Comparison of ENCODE assay signal across 8 cellular contexts in the genomic region with DNA sequence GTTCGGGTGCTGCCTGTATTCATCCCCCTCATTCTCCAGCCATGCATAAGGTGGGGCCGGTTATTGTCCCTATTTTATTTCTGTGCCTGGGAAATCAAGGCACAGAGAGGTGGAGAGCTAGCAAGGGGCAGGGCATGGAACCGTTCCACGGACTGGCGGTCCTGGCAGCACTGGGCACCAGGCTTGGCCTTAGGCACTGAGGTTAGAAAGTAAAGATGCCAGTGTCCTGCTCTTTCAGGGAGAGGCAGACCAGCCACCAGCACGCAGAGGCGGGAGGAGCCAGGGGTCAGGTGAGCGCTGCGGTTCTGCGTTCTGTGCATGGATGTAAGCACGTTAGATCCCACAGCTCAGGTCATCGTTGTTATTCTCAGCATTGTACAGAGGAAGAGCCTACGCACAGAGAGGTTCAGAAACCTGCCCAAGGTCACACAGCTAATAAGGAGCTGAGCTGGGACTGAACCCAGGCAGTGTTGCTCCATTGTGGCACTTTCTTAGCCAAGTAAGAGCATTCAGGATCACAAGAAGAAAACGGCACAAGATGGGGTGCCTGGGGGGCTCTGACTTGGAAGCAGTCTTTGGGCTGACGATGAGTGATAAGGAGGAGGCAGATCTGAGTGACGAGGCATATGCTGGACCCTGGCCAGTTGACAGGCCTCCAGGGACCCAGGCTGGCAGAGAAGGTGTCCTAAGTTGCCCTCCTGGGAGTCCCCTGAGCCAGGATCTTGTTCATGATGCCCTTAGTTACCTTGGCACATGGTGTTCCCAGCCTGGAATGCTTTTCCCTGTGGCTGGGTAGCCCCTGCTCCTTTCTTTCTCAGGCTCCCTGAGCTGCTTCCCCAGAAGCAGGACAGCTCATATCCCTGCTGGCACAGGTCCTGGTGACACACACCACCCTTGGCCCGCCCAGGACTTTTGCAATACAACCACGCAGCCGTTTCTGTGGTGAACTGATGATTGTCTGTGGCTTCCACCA. TPM values are rescaled to one million over a fixed set of nuclear protein-coding genes. Genes with fewer than 3 reads are reported as not detected.
DNase-seq lines count a peak whose midpoint lies in the region; ATAC-seq, FAIRE-seq and TF ChIP-seq lines count a peak whose summit lies in the region.
"Had no signal": no experiment of that assay in that cellular context is flagged by ENCODE, and none has a peak within 500 bp of the region (broad histone marks: within the 10 kb centered on the region; RNA-seq: fewer than 3 reads in every experiment).

No MANE protein-coding gene starts in this region.

- ATAC-seq in K562 = no peak
- no peak for ATAC-seq in HG02938 (IDR thresholded peaks at IDR 0.05; ENCODE audit: unreplicated experiment)

- H3K9me3 Mint-ChIP-seq in activated naive CD8-positive, alpha-beta T cell treated with anti-CD3 and anti-CD28 coated beads for 36 hours = no peaks in the 10 kb centered on the region

- H3K79me2 ChIP-seq in K562 (ENCODE audit: control insufficient read depth, insufficient read depth, low read length) = no peaks in the 10 kb centered on the region

- TF ChIP-seq CTCF in K562 (IDR thresholded peaks at IDR 0.05 in 2 of 3, conservative IDR thresholded peaks at IDR 0.05 in 1 of 3; ENCODE audit: insufficient read depth in 2 of 3, low read depth in 1 of 3, low read length in 3 of 3) (no peak), kidney epithelial cell (IDR thresholded peaks at IDR 0.05; ENCODE audit: insufficient read depth, low read length, poor library complexity, severe bottlenecking) (no peak), tibial nerve (IDR thresholded peaks at IDR 0.05) (peak in 2 of 5 experiments; percentile 20 to 24)

- H4K20me1 ChIP-seq in K562 (replicated peaks; ENCODE audit: control insufficient read depth, insufficient read depth, low read length) = 0 out of 2 replicates have a peak, but pooled peaks cover under 1% of the 10 kb centered on the region

- H3K36me3 Mint-ChIP-seq in activated naive CD8-positive, alpha-beta T cell treated with anti-CD3 and anti-CD28 coated beads for 36 hours = no peaks in the 10 kb centered on the region

- H3K4me1 ChIP-seq in K562 (replicated peaks in 1 of 2; ENCODE audit: control insufficient read depth in 2 of 2, insufficient read depth in 2 of 2, low read length in 2 of 2) (peaks cover 0 to 42% of the 10 kb centered on the region in 2 experiments; a peak in 1 of 5 replicates), tibial nerve (peaks cover 0 to 56% (median 16%) of the 10 kb centered on the region in 4 donors)

- TF ChIP-seq POLR2A in K562 (conservative IDR thresholded peaks at IDR 0.05) (no peak), tibial nerve (IDR thresholded peaks at IDR 0.05) (no peak)

- no TSS peak for BruUV-seq in K562 (replicated peaks; lab: Mats Ljungman, UMichigan)

- intact Hi-C loops in K562 (cut with micrococcal nuclease) = no loop called here

- in situ Hi-C loops in K562 (cut with MboI) = no loop called here

- H2AFZ ChIP-seq in K562 (ENCODE audit: low read depth, low read length) = no peak overlapping the region

- POLR2A ChIA-PET in K562 (lab: Yijun Ruan, JAX) = no interaction called here

- no peaks in the 10 kb centered on the region for H3K9me1 ChIP-seq in K562 (ENCODE audit: control insufficient read depth, insufficient read depth, low read length)

- DNase-seq in LHCN-M2 (ENCODE audit: low read depth) (peak; percentile 93), K562 (ENCODE audit: extremely low read depth in 1 of 4, low spot score in 3 of 4) (no peak), kidney epithelial cell (ENCODE audit: low read depth) (peak; percentile 73), tibial nerve (ENCODE audit: low spot score in 2 of 2) (peak; percentile 85 to 93), DMS79 (lab: John Stamatoyannopoulos, UW) (no peak)
- no peak for DNase-seq in activated naive CD8-positive, alpha-beta T cell treated with anti-CD3 and anti-CD28 coated beads for 36 hours

- TF ChIP-seq EP300 in K562 (IDR thresholded peaks at IDR 0.05; ENCODE audit: low read length) (no peak), tibial nerve (IDR thresholded peaks at IDR 0.05) (peak in 1 of 2 donors; percentile 79)

- no peak overlapping the region for H3K27ac Mint-ChIP-seq in activated naive CD8-positive, alpha-beta T cell treated with anti-CD3 and anti-CD28 coated beads for 36 hours

- H3K9ac ChIP-seq in K562 (ENCODE audit: insufficient read depth in 1 of 2, low read depth in 2 of 2, low read length in 2 of 2) = no peak overlapping the region; a peak in 1 of 4 replicates
- H3K9ac ChIP-seq: KMS-11 had no signal

- no peaks in the 10 kb centered on the region for H3K4me1 Mint-ChIP-seq in activated naive CD8-positive, alpha-beta T cell treated with anti-CD3 and anti-CD28 coated beads for 36 hours

- no peak for FAIRE-seq in K562 (lab: Jason Lieb, UNC)

- CTCF ChIA-PET in K562 (lab: Yijun Ruan, JAX; ENCODE audit: low intra/inter-chr PET ratio) = no interaction called here

- H3K27me3 ChIP-seq in K562 (ENCODE audit: control insufficient read depth in 2 of 2, insufficient read depth in 2 of 2, low read length in 2 of 2) = no peaks in the 10 kb centered on the region
- H3K27me3 ChIP-seq in kidney epithelial cell (ENCODE audit: control insufficient read depth, insufficient read depth, low read length) = no peaks in the 10 kb centered on the region
- no peaks in the 10 kb centered on the region for H3K27me3 ChIP-seq in tibial nerve

- no peak for TF ChIP-seq RAD21 in K562 (CRISPR knock-in tag; conservative IDR thresholded peaks at IDR 0.05 in 1 of 2, IDR thresholded peaks at IDR 0.05 in 1 of 2)

- H3K4me2 ChIP-seq in K562 (ENCODE audit: insufficient read depth, low read length) = no peak overlapping the region
- H3K4me2 ChIP-seq: KMS-11 had no signal

- peaks cover 20% of the 10 kb centered on the region; the same call in 1 of the 3 replicates for H3K36me3 ChIP-seq in K562 (ENCODE audit: control insufficient read depth, insufficient read depth, low read length)
- peaks cover 2% of the 10 kb centered on the region for H3K36me3 ChIP-seq in kidney epithelial cell (ENCODE audit: control insufficient read depth, insufficient read depth, low read length)
- peaks cover 0 to 77% (median 5%) of the 10 kb centered on the region in 3 donors for H3K36me3 ChIP-seq in tibial nerve

- H3K9me3 ChIP-seq in K562 (replicated peaks; ENCODE audit: control insufficient read depth, insufficient read depth, low read depth, low read length) = no peaks in the 10 kb centered on the region
- no peaks in the 10 kb centered on the region for H3K9me3 ChIP-seq in tibial nerve

- H3K4me3 ChIP-seq in K562 (no peak overlapping the region), kidney epithelial cell (ENCODE audit: low read depth, low read length) (no peak overlapping the region), tibial nerve (no peak overlapping the region)

- H3K27me3 Mint-ChIP-seq in activated naive CD8-positive, alpha-beta T cell treated with anti-CD3 and anti-CD28 coated beads for 36 hours = no peaks in the 10 kb centered on the region

- 76% methylated on average over 18 of the region's 19 CpGs for WGBS in K562 (ENCODE audit: insufficient coverage, low coverage, missing lambda C conversion rate)
- WGBS in tibial nerve, 2 donors = 64 to 69% methylated on average over 19 of the region's 19 CpGs

- H3K27ac ChIP-seq in K562 (ENCODE audit: extremely low read depth, low read depth, low read length) (no peak overlapping the region), tibial nerve (peak overlapping the region; percentile 63 to 87 (median 76))
- H3K27ac ChIP-seq: KMS-11 had no signal

- no peak overlapping the region for H3K4me3 Mint-ChIP-seq in activated naive CD8-positive, alpha-beta T cell treated with anti-CD3 and anti-CD28 coated beads for 36 hours

TF ChIP-seq in K562, 482 proteins besides CTCF, POLR2A, EP300 and RAD21 (continues in another document):
- TF ChIP-seq ZNF3 (CRISPR knock-in tag; IDR thresholded peaks at IDR 0.05) (no peak), BCOR (IDR thresholded peaks at IDR 0.05) (peak; percentile 76), GABPB1 (CRISPR knock-in tag; IDR thresholded peaks at IDR 0.05) (no peak), HOXB6 (CRISPR knock-in tag; IDR thresholded peaks at IDR 0.05; ENCODE audit: borderline replicate concordance) (no peak), ZFP36 (IDR thresholded peaks at IDR 0.05; ENCODE audit: low read depth, low read length, partially characterized antibody) (peak; percentile 78), TOE1 (IDR thresholded peaks at IDR 0.05; ENCODE audit: borderline replicate concordance) (no peak), TOE1 (CRISPR knock-in tag; IDR thresholded peaks at IDR 0.05; ENCODE audit: borderline replicate concordance, low read depth) (no peak), MBD2 (IDR thresholded peaks at IDR 0.05; ENCODE audit: borderline replicate concordance, low read depth) (no peak), FOXJ2 (tag; IDR thresholded peaks at IDR 0.05) (no peak), NFIC (IDR thresholded peaks at IDR 0.05) (0 out of 2 replicates have a peak, but pooled peaks have one; percentile 5), ZNF121 (CRISPR knock-in tag; conservative IDR thresholded peaks at IDR 0.05) (no peak), ZNF282 (CRISPR knock-in tag; IDR thresholded peaks at IDR 0.05) (no peak), MCM3 (IDR thresholded peaks at IDR 0.05) (no peak), RHOXF2B (CRISPR knock-in tag; conservative IDR thresholded peaks at IDR 0.05) (no peak)

RNA-seq across cellular contexts. Expression of a gene that starts 41.1 kb away (rescaled TPM):
- total RNA-seq in LHCN-M2 (2014; rRNA removed) (24.0 and 25.0 TPM in 2 replicates), K562 (2014; rRNA removed) (6.6 and 8.0 TPM in 2 replicates), K562 (2014; rRNA removed; fragmentation: Illumina TruSeq; extraction: Trizol) (1.4 and 2.4 TPM in 2 replicates), K562 (2015; rRNA removed; fragmentation: Illumina TruSeq; extraction: Trizol) (6.4 and 6.5 TPM in 2 replicates), K562 (2021) (14.3 and 14.8 TPM in 2 replicates), kidney epithelial cell (9.2 and 10.2 TPM in 2 replicates), tibial nerve (100 to 1,000 TPM in 2 of 4 donors, 10 to 100 TPM in 2; 58.8 to 168 (median 106) TPM)
- 15.4 TPM for polyA plus RNA-seq in LHCN-M2 (2012)
- total RNA-seq in K562 (2011; cell fraction: chromatin; rRNA removed; ENCODE audit: low replicate concordance) = 40.9 and 87.7 TPM in 2 replicates
- 31.7 and 40.8 TPM in 2 replicates for total RNA-seq in K562 (2011; cell fraction: nucleolus; rRNA removed)
- total RNA-seq in K562 (2011; cell fraction: nucleoplasm; rRNA removed) = 28.2 and 35.2 TPM in 2 replicates
- polyA plus RNA-seq in K562 (2011; rRNA removed) (3.2 and 7.5 TPM in 2 replicates), K562 (2014; fragmentation: Illumina TruSeq; extraction: Trizol) (3.1 and 4.6 TPM in 2 replicates), K562 (2014; fragmentation: Nextera tagmentation; extraction: Ambion mirVana) (under 1 TPM; 0.06 to 0.10 TPM), K562 (2014; rRNA removed) (6.6 and 11.9 TPM in 2 replicates)
- polyA plus RNA-seq in K562 (2011; cell fraction: cytosol; rRNA removed) = 3.8 and 6.2 TPM in 2 replicates
- polyA plus RNA-seq in K562 (2011; cell fraction: nucleus; rRNA removed) = 22.7 and 40.1 TPM in 2 replicates
- polyA plus RNA-seq in K562 (2012) = 7.8 and 10.2 TPM in 2 replicates
- polyA minus RNA-seq in K562 (2011; rRNA and poly(A)+ RNA removed) = 1.6 and 1.9 TPM in 2 replicates
- 5.9 and 6.9 TPM in 2 replicates for polyA minus RNA-seq in K562 (2011; cell fraction: cytosol; rRNA and poly(A)+ RNA removed)
- polyA minus RNA-seq in K562 (2011; cell fraction: nucleus; rRNA and poly(A)+ RNA removed) = 13.1 and 15.5 TPM in 2 replicates
- 1 to 10 TPM; 6.6 to 7.3 TPM for total RNA-seq in activated naive CD8-positive, alpha-beta T cell treated with anti-CD3 and anti-CD28 coated beads for 36 hours

Comparison
In these comparisons a context has a peak if more than half of its experiments do, and no peak if none do; other contexts are left out.
1. DNase-seq: peak in LHCN-M2 (single experiment), kidney epithelial cell (single experiment) and tibial nerve (2 of 2); none in K562 (0 of 4), activated naive CD8-positive, alpha-beta T cell treated with anti-CD3 and anti-CD28 coated beads for 36 hours (single experiment) and DMS79 (single experiment).